In the genomic region with DNA sequence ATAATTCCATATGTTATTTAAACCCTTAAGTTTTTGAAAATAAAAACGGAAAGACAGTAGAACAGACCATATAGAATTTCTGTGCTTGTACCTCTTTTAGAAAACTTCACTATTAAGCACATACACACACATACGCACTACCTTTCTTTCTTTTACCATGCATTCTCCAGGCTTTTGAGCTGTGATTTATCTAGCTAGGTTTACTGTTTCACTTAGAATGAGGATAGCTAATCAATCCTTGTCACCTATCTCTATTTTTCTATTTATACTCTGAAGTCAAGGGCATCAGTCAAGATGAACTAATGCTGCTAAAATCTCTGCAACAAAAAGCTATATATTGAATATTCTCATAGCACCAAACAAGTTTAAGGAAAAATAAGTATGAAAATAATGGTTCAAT, we compare ENCODE assay signal across 17 cellular contexts. TPM values are rescaled to one million over a fixed set of nuclear protein-coding genes. Genes with fewer than 3 reads are reported as not detected.
DNase-seq lines count a peak whose midpoint lies in the region; ATAC-seq and TF ChIP-seq lines count a peak whose summit lies in the region.
"Had no signal": no experiment of that assay in that cellular context is flagged by ENCODE, and none has a peak within 500 bp of the region (broad histone marks: within the 10 kb centered on the region; RNA-seq: fewer than 3 reads in every experiment).

No MANE protein-coding gene starts in this region.

- H3K36me3 Mint-ChIP-seq in nephron progenitor cell (ENCODE audit: low read depth) = peaks cover 33% of the 10 kb centered on the region

- peaks cover 100% of the 10 kb centered on the region for H3K79me2 ChIP-seq in GM23248 (ENCODE audit: insufficient read depth)

- H3K4me2 ChIP-seq in GM23248 (ENCODE audit: unreplicated experiment) = peak overlapping the region; percentile 43

- H2AFZ ChIP-seq in GM23248 = no peak overlapping the region

- peaks cover 45% of the 10 kb centered on the region for H3K4me1 Mint-ChIP-seq in nephron progenitor cell

- WGBS in GM23248 (ENCODE audit: low coverage in 1 of 2, low lambda C conversion rate in 2 of 2, missing lambda C conversion rate in 2 of 2), 2 experiments = 73 to 81% methylated on average over 2 of the region's 2 CpGs

- DNase-seq in NCI-H2171 treated with DMSO at 0.1 percent for 48 hours (lab: John Stamatoyannopoulos, UW) (peak; percentile 41), NCI-H2171 (lab: John Stamatoyannopoulos, UW) (no peak), GM23248 (no peak), adipocyte (ENCODE audit: low read depth) (no peak), nephron progenitor cell (no peak)
- DNase-seq in activated naive CD4-positive, alpha-beta T cell treated with Interleukin-2 at 50 U/mL for 16 hours = no peak
- DNase-seq: 8988T, DMS79, H9, MG63, NCI-H1048, NCI-H1436, NCI-H1930, NCI-H510A had no signal

- H3K9ac ChIP-seq in GM23248 (no peak overlapping the region), adipocyte (ENCODE audit: low read length) (peak overlapping the region; percentile 2)

- H3K4me1 ChIP-seq in GM23248 (ENCODE audit: insufficient read depth) (peaks cover 38% of the 10 kb centered on the region), adipocyte (ENCODE audit: control insufficient read depth, insufficient read depth, low read length) (peaks cover 23% of the 10 kb centered on the region)

- H3F3A ChIP-seq in GM23248 (ENCODE audit: insufficient read depth) = peaks cover 27% of the 10 kb centered on the region; the same call in 1 of the 2 replicates

- H3K27me3 Mint-ChIP-seq in nephron progenitor cell (ENCODE audit: low read depth, poor library complexity) = peaks cover 2% of the 10 kb centered on the region

- H3K9me2 ChIP-seq in GM23248 (ENCODE audit: insufficient read depth) = no peaks in the 10 kb centered on the region

- H3K4me3 ChIP-seq in GM23248 (no peak overlapping the region), adipocyte (ENCODE audit: low read length) (no peak overlapping the region)
- H3K4me3 ChIP-seq: MG63 had no signal

- H3K27me3 ChIP-seq in GM23248 (replicated peaks; ENCODE audit: insufficient read depth) = no peaks in the 10 kb centered on the region
- H3K27me3 ChIP-seq in adipocyte (replicated peaks; ENCODE audit: control insufficient read depth, insufficient read depth, low read length) = no peaks in the 10 kb centered on the region
- H3K27me3 ChIP-seq: MG63 had no signal

- ATAC-seq in GM18520 (IDR thresholded peaks at IDR 0.05; ENCODE audit: unreplicated experiment) = no peak
- no peak for ATAC-seq in GM18870 (IDR thresholded peaks at IDR 0.05; ENCODE audit: unreplicated experiment)

- peak overlapping the region; percentile 44 for H3K27ac Mint-ChIP-seq in nephron progenitor cell
- H3K27ac Mint-ChIP-seq: CD14-positive monocyte, H9 had no signal

- H3K27ac ChIP-seq in GM23248 = no peak overlapping the region

- in situ Hi-C loops in GM23248 (cut with MboI) = loop anchor here (10.0 kb wide), 1 partner anchor 102 kb away; no protein-coding TSS in a partner anchor

- no peak for TF ChIP-seq CTCF in nephron progenitor cell (IDR thresholded peaks at IDR 0.05)

- H3K9me3 ChIP-seq in GM23248 (ENCODE audit: low read depth) (no peaks in the 10 kb centered on the region), adipocyte (ENCODE audit: control insufficient read depth, low read length) (no peaks in the 10 kb centered on the region)

- no peaks in the 10 kb centered on the region for H3K36me3 ChIP-seq in GM23248 (ENCODE audit: low read depth)
- no peaks in the 10 kb centered on the region for H3K36me3 ChIP-seq in adipocyte (ENCODE audit: control insufficient read depth, insufficient read depth, low read length, severe bottlenecking)

- H4K20me1 ChIP-seq in GM23248 (ENCODE audit: insufficient read depth) = no peaks in the 10 kb centered on the region

- peaks cover 29% of the 10 kb centered on the region for H3K9me3 Mint-ChIP-seq in nephron progenitor cell

- no peak overlapping the region for H3K4me3 Mint-ChIP-seq in nephron progenitor cell
- H3K4me3 Mint-ChIP-seq: CD14-positive monocyte, H9 had no signal

RNA-seq across cellular contexts. Expression of gene GOLIM4, which starts 43.2 kb away (rescaled TPM):
- total RNA-seq in GM23248 (2014; rRNA removed; shearing (Covaris generic)) = 57.0 and 66.8 TPM in 2 replicates
- 84.4 TPM in 2 replicates for polyA plus RNA-seq in GM23248 (2016; fragmentation: Nextera tagmentation; extraction: Ambion mirVana)
